Comparison of ENCODE assay signal across 8 cellular contexts in genomic region chr2:169827272-169828140, GRCh38. TPM values are rescaled to one million over a fixed set of nuclear protein-coding genes. Genes with fewer than 3 reads are reported as not detected.
A peak's percentile ranks its signal among the peaks of the same experiment; 100 is the strongest.
DNase-seq lines count a peak whose midpoint lies in the region; ATAC-seq and TF ChIP-seq lines count a peak whose summit lies in the region.

Gene UBR3, plus strand, starts transcription at chr2:169827454. Its CDS starts 54 bp downstream, at chr2:169827508.

- peak; percentile 83 for ATAC-seq in GM18505 (IDR thresholded peaks at IDR 0.05; ENCODE audit: unreplicated experiment)
- peak; percentile 80 for ATAC-seq in HG02938 (IDR thresholded peaks at IDR 0.05; ENCODE audit: unreplicated experiment)
- ATAC-seq in aorta (ENCODE audit: low FRiP score): peak; percentile 98

- H3K9me3 ChIP-seq in aorta (ENCODE audit: control insufficient read depth, low read length): no peaks in the 10 kb centered on the region

- no peaks in the 10 kb centered on the region for H3K36me3 ChIP-seq in aorta (ENCODE audit: control insufficient read depth in 1 of 2, insufficient read depth in 2 of 2, low read length in 1 of 2)

- TF ChIP-seq CTCF in astrocyte of the cerebellum (IDR thresholded peaks at IDR 0.05; ENCODE audit: low read depth, low read length, missing control alignments): no peak

- 0 to 1% methylated on average over 77 to 104 of the region's 104 CpGs for WGBS in aorta, 2 donors

- no peaks in the 10 kb centered on the region for H3K27me3 ChIP-seq in aorta (ENCODE audit: control insufficient read depth in 1 of 2, insufficient read depth in 2 of 2, low read length in 1 of 2)

- H3K27ac ChIP-seq in aorta (ENCODE audit: low read depth in 1 of 2, low read length in 2 of 2): peak within 1 kb of the TSS; percentile 20 to 89

- intact Hi-C loops in aorta (cut with DNase I): loop anchor here in 1 of 2 donors (10.0 kb wide), 1 partner anchor 47 kb away; no protein-coding TSS in a partner anchor

- H3K4me1 ChIP-seq in aorta (ENCODE audit: control insufficient read depth in 1 of 2, insufficient read depth in 2 of 2, low read length in 2 of 2): peaks cover 0 to 4% of the 10 kb centered on the region in 2 donors

- H3K4me3 ChIP-seq in astrocyte of the cerebellum (ENCODE audit: low read depth, low read length) (peak within 1 kb of the TSS; percentile 75), aorta (ENCODE audit: low read length in 2 of 2) (peak within 1 kb of the TSS; percentile 71 to 84)

- DNase-seq in NCI-H2029 treated with DMSO at 0.1 percent for 48 hours (lab: John Stamatoyannopoulos, UW) (peak; percentile 47), T-helper 9 cell (peak; percentile 90), astrocyte of the cerebellum (ENCODE audit: low read depth) (peak; percentile 82), hepatic stellate cell (ENCODE audit: low spot score) (peak; percentile 96), renal cortical epithelial cell (ENCODE audit: low read depth) (peak; percentile 77), aorta (peak; percentile 96 to 98)

- in situ Hi-C loops in astrocyte of the cerebellum (cut with HindIII; ENCODE audit: low sequenced_read_pairs): no loop called here

- peak; percentile 90 for TF ChIP-seq POLR2A in GM18505 (IDR thresholded peaks at IDR 0.05; ENCODE audit: borderline replicate concordance, extremely low read depth, insufficient read depth, insufficient read length)

RNA-seq across cellular contexts. Expression of gene UBR3, which starts in this region (rescaled TPM):
- total RNA-seq in renal cortical epithelial cell (17.7 and 47.9 TPM in 2 replicates), aorta (10 to 100 TPM; 58.6 to 63.9 TPM)
- polyA plus RNA-seq in aorta: 10 to 100 TPM in 1 of 2 donors, 1 to 10 TPM in 1; 6.1 to 23.8 TPM

Comparison
In these comparisons a context has a peak if more than half of its experiments do, and no peak if none do; other contexts are left out.
1. Peak in every context shown above with its lines: DNase-seq, ATAC-seq, H3K4me3 ChIP-seq and H3K27ac ChIP-seq.
2. DNase-seq: peak in every context shown above with its lines; median percentile 97 in aorta; 96 in hepatic stellate cell; 90 in T-helper 9 cell; 82 in astrocyte of the cerebellum; 77 in renal cortical epithelial cell; 47 in NCI-H2029 treated with DMSO at 0.1 percent for 48 hours.